Comparison of ENCODE assay signal across 10 cellular contexts in the genomic region with DNA sequence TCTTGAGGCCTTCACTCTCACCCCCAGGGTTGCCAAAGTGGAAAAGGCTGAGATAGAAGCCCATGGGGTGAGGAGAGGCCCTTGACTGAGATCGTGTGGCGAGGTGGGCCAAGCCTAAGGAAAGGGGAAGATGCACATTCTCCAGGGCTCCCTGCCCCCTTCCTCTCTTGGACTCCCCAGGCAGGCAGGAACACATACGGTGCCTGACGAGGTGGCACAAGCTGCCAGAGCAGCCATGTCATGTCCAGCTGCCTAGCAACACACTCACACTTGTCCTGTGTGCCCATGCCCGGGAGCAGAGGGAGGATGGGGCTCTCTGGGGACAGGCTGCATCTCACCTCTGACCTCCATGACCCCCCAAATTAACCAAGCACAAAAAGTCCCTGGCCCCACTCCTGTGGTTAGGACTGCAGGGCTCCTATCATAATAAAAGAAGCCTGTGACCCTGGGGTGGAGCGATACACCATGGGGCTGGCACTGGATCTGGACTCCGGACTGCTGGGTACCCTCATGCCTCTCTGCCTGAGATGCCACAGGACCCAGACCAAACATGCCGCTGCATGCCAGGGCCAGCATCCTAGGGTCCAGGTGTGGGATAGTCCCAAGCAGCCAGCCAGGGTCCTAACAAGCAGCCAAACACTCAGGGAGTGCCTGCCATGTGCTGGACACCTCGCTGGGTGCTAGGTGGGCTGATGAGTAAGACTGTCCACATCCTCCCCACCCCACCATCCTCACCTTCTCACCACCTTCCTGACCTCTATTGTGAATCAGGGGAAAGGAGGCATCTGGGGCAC. TPM values are rescaled to one million over a fixed set of nuclear protein-coding genes. Genes with fewer than 3 reads are reported as not detected.
DNase-seq lines count a peak whose midpoint lies in the region; ATAC-seq and TF ChIP-seq lines count a peak whose summit lies in the region.
"Had no signal": no experiment of that assay in that cellular context is flagged by ENCODE, and none has a peak within 500 bp of the region (broad histone marks: within the 10 kb centered on the region; RNA-seq: fewer than 3 reads in every experiment).

No MANE protein-coding gene starts in this region.

- H3K4me1 Mint-ChIP-seq in activated CD4-positive, alpha-beta T cell treated with anti-CD3 and anti-CD28 coated beads for 36 hours, result peaks cover 59% of the 10 kb centered on the region
- H3K4me1 Mint-ChIP-seq in activated CD8-positive, alpha-beta T cell treated with anti-CD3 and anti-CD28 coated beads for 36 hours (ENCODE audit: low read depth), result peaks cover 64% of the 10 kb centered on the region

- intact Hi-C loops in activated CD4-positive, alpha-beta T cell treated with anti-CD3 and anti-CD28 coated beads for 36 hours (cut with DNase I, micrococcal nuclease), result no loop called here
- intact Hi-C loops in activated CD8-positive, alpha-beta T cell treated with anti-CD3 and anti-CD28 coated beads for 36 hours (cut with micrococcal nuclease), result no loop called here
- intact Hi-C loops in left ventricle myocardium superior (cut with micrococcal nuclease), result no loop called here

- peak overlapping the region; percentile 7 for H3K27ac Mint-ChIP-seq in activated CD4-positive, alpha-beta T cell treated with anti-CD3 and anti-CD28 coated beads for 36 hours
- peak overlapping the region; percentile 84 for H3K27ac Mint-ChIP-seq in activated CD8-positive, alpha-beta T cell treated with anti-CD3 and anti-CD28 coated beads for 36 hours

- TF ChIP-seq CTCF in activated CD8-positive, alpha-beta T cell treated with anti-CD3 and anti-CD28 coated beads for 36 hours (IDR thresholded peaks at IDR 0.05), result no peak

- peaks cover 24% of the 10 kb centered on the region for H3K36me3 Mint-ChIP-seq in activated CD4-positive, alpha-beta T cell treated with anti-CD3 and anti-CD28 coated beads for 36 hours (ENCODE audit: low read depth)
- peaks cover 24% of the 10 kb centered on the region for H3K36me3 Mint-ChIP-seq in activated CD8-positive, alpha-beta T cell treated with anti-CD3 and anti-CD28 coated beads for 36 hours (ENCODE audit: low read depth)

- no peaks in the 10 kb centered on the region for H3K27me3 Mint-ChIP-seq in activated CD4-positive, alpha-beta T cell treated with anti-CD3 and anti-CD28 coated beads for 36 hours
- H3K27me3 Mint-ChIP-seq in activated CD8-positive, alpha-beta T cell treated with anti-CD3 and anti-CD28 coated beads for 36 hours, result no peaks in the 10 kb centered on the region

- H3K4me3 Mint-ChIP-seq in activated CD4-positive, alpha-beta T cell treated with anti-CD3 and anti-CD28 coated beads for 36 hours, result peak overlapping the region; percentile 94
- H3K4me3 Mint-ChIP-seq in activated CD8-positive, alpha-beta T cell treated with anti-CD3 and anti-CD28 coated beads for 36 hours, result peak overlapping the region; percentile 87

- H3K27ac ChIP-seq in substantia nigra (ENCODE audit: low read depth, low read length, poor library complexity, severe bottlenecking), result peak overlapping the region; percentile 92

- CTCF ChIA-PET in activated CD4-positive, alpha-beta T cell treated with anti-CD3 and anti-CD28 coated beads for 36 hours (lab: Charles Lee), result interaction anchor here (0.7 to 2.0 kb wide), 8 partner anchors 12 to 538 kb away, joined by 3 to 18 read pairs (median 4); no protein-coding TSS in a partner anchor
- CTCF ChIA-PET in activated CD8-positive, alpha-beta T cell treated with anti-CD3 and anti-CD28 coated beads for 36 hours (lab: Charles Lee), result interaction anchor here (0.9 to 14.9 kb wide), 7 partner anchors 7 to 192 kb away, joined by 3 to 172 read pairs (median 7); partner anchors contain the start of gene TP53I13

- ATAC-seq in activated CD4-positive, alpha-beta T cell treated with anti-CD3 and anti-CD28 coated beads for 36 hours, result no peak
- ATAC-seq in activated CD8-positive, alpha-beta T cell treated with anti-CD3 and anti-CD28 coated beads for 36 hours, result no peak
- ATAC-seq in left ventricle myocardium superior (no peak), HG02610 (IDR thresholded peaks at IDR 0.05; ENCODE audit: unreplicated experiment) (no peak), GM18517 (IDR thresholded peaks at IDR 0.05; ENCODE audit: unreplicated experiment) (no peak)

- no peaks in the 10 kb centered on the region for H3K9me3 Mint-ChIP-seq in activated CD4-positive, alpha-beta T cell treated with anti-CD3 and anti-CD28 coated beads for 36 hours (ENCODE audit: low read depth)
- no peaks in the 10 kb centered on the region for H3K9me3 Mint-ChIP-seq in activated CD8-positive, alpha-beta T cell treated with anti-CD3 and anti-CD28 coated beads for 36 hours

- no peak for DNase-seq in activated CD4-positive, alpha-beta T cell treated with anti-CD3 and anti-CD28 coated beads for 36 hours
- DNase-seq in activated CD4-positive, alpha-beta T cell treated with anti-CD3 and anti-CD28 coated beads, Interleukin-2, amount 50 U/mL, for 48 hours, result no peak
- peak; percentile 27 for DNase-seq in activated CD8-positive, alpha-beta T cell treated with anti-CD3 and anti-CD28 coated beads for 36 hours
- DNase-seq in left ventricle myocardium superior (peak; percentile 37), substantia nigra (lab: John Stamatoyannopoulos, UW) (peak in 3 of 49 donors; percentile 23 to 60 (median 37)), NCI-H1694 (lab: John Stamatoyannopoulos, UW) (no peak)
- DNase-seq: AML-193, SHP77 treated with DMSO at 0.1 percent for 48 hours had no signal

- POLR2A ChIA-PET in activated CD4-positive, alpha-beta T cell treated with anti-CD3 and anti-CD28 coated beads for 36 hours (lab: Charles Lee), result no interaction called here
- POLR2A ChIA-PET in activated CD8-positive, alpha-beta T cell treated with anti-CD3 and anti-CD28 coated beads for 36 hours (lab: Charles Lee), result interaction anchor here (1.1 to 3.3 kb wide), 7 partner anchors 10 to 31 kb away, joined by 3 to 19 read pairs (median 4); partner anchors contain the start of gene TP53I13

RNA-seq across cellular contexts. Expression of gene GIT1, which starts 2.6 kb away (rescaled TPM):
- total RNA-seq in activated CD4-positive, alpha-beta T cell treated with anti-CD3 and anti-CD28 coated beads for 36 hours, result 10 to 100 TPM; 60.5 to 74.1 TPM
- 10 to 100 TPM; 54.8 to 59.3 TPM for total RNA-seq in activated CD8-positive, alpha-beta T cell treated with anti-CD3 and anti-CD28 coated beads for 36 hours
- 31.5 TPM for total RNA-seq in left ventricle myocardium superior

RNA-seq across cellular contexts. Expression of gene ANKRD13B, which starts 6.1 kb away (rescaled TPM):
- 10 to 100 TPM; 17.3 to 20.2 TPM for total RNA-seq in activated CD4-positive, alpha-beta T cell treated with anti-CD3 and anti-CD28 coated beads for 36 hours
- total RNA-seq in activated CD8-positive, alpha-beta T cell treated with anti-CD3 and anti-CD28 coated beads for 36 hours, result 10 to 100 TPM; 22.8 to 22.9 TPM
- total RNA-seq in left ventricle myocardium superior, result 8.3 TPM

RNA-seq across cellular contexts. Expression of gene TP53I13, which starts 18.4 kb away (rescaled TPM):
- total RNA-seq in activated CD4-positive, alpha-beta T cell treated with anti-CD3 and anti-CD28 coated beads for 36 hours, result 10 to 100 TPM; 37.7 to 41.5 TPM
- 10 to 100 TPM; 46.7 to 50.2 TPM for total RNA-seq in activated CD8-positive, alpha-beta T cell treated with anti-CD3 and anti-CD28 coated beads for 36 hours
- total RNA-seq in left ventricle myocardium superior, result 40.1 TPM

RNA-seq across cellular contexts. Expression of gene ABHD15, which starts 20.0 kb away (rescaled TPM):
- 1 to 10 TPM; 7.2 to 8.6 TPM for total RNA-seq in activated CD4-positive, alpha-beta T cell treated with anti-CD3 and anti-CD28 coated beads for 36 hours
- 10 to 100 TPM in 1 of 2 experiments, 1 to 10 TPM in 1; 9.7 to 10.1 TPM for total RNA-seq in activated CD8-positive, alpha-beta T cell treated with anti-CD3 and anti-CD28 coated beads for 36 hours
- 6.4 TPM for total RNA-seq in left ventricle myocardium superior

RNA-seq across cellular contexts. Expression of gene CORO6, which starts 35.8 kb away (rescaled TPM):
- total RNA-seq in activated CD4-positive, alpha-beta T cell treated with anti-CD3 and anti-CD28 coated beads for 36 hours, result 10 to 100 TPM; 13.9 to 14.2 TPM
- 10 to 100 TPM; 11.6 to 13.0 TPM for total RNA-seq in activated CD8-positive, alpha-beta T cell treated with anti-CD3 and anti-CD28 coated beads for 36 hours
- total RNA-seq in left ventricle myocardium superior, result 104 TPM

Comparison
In these comparisons a context has a peak if more than half of its experiments do, and no peak if none do; other contexts are left out.
1. DNase-seq: peak in activated CD8-positive, alpha-beta T cell treated with anti-CD3 and anti-CD28 coated beads for 36 hours (single experiment) and left ventricle myocardium superior (single experiment); none in activated CD4-positive, alpha-beta T cell treated with anti-CD3 and anti-CD28 coated beads for 36 hours (single experiment), activated CD4-positive, alpha-beta T cell treated with anti-CD3 and anti-CD28 coated beads, Interleukin-2, amount 50 U/mL, for 48 hours (0 of 2) and NCI-H1694 (single experiment).